Comparison of ENCODE assay signal across 11 cellular contexts in genomic region chr6:54847799-54848597, GRCh38. TPM values are rescaled to one million over a fixed set of nuclear protein-coding genes. Genes with fewer than 3 reads are reported as not detected.
DNase-seq lines count a peak whose midpoint lies in the region; ATAC-seq, FAIRE-seq and TF ChIP-seq lines count a peak whose summit lies in the region.
"Had no signal": no experiment of that assay in that cellular context is flagged by ENCODE, and none has a peak within 500 bp of the region (broad histone marks: within the 10 kb centered on the region; RNA-seq: fewer than 3 reads in every experiment).

No MANE protein-coding gene starts in this region.

- CTCF ChIA-PET in HCT116 (lab: Charles Lee), result no interaction called here

- H2AFZ ChIP-seq in HCT116 (ENCODE audit: low read depth, low read length, poor library complexity, severe bottlenecking), result no peak overlapping the region
- no peak overlapping the region for H2AFZ ChIP-seq in hepatocyte
- H2AFZ ChIP-seq in MM.1S (ENCODE audit: low read length), result no peak overlapping the region

- TF ChIP-seq RAD21 in HCT116 (IDR thresholded peaks at IDR 0.05; ENCODE audit: low read depth), result no peak

- intact Hi-C loops in HCT116 (cut with micrococcal nuclease), result loop anchor here (2.0 to 10.0 kb wide), 3 partner anchors 27 to 133 kb away; no protein-coding TSS in a partner anchor

- RAD21 ChIA-PET in HCT116 (lab: Charles Lee; ENCODE audit: low non-redundant PET in 1 of 2, low total read pairs in 2 of 2, uncharacterized antibody in 2 of 2, unreplicated experiment in 2 of 2), result no interaction called here

- no peak for TF ChIP-seq POLR2A in HCT116 (IDR thresholded peaks at IDR 0.05; ENCODE audit: borderline replicate concordance, extremely low read depth, insufficient read depth, insufficient read length)

- H3K27me3 ChIP-seq in HCT116 (ENCODE audit: insufficient read depth, low read length) (no peaks in the 10 kb centered on the region), hepatocyte (no peaks in the 10 kb centered on the region), small intestine (ENCODE audit: control insufficient read depth in 2 of 2, insufficient read depth in 2 of 2, low read length in 2 of 2) (peaks cover 0 to 6% of the 10 kb centered on the region in 2 donors), MM.1S (replicated peaks; ENCODE audit: insufficient read depth, low read length) (no peaks in the 10 kb centered on the region)

- H3K4me3 ChIP-seq in HCT116 (replicated peaks in 1 of 2; ENCODE audit: low read depth in 1 of 2, low read length in 2 of 2), result peak overlapping the region; percentile 77 to 89
- peak overlapping the region; percentile 72 for H3K4me3 ChIP-seq in hepatocyte
- H3K4me3 ChIP-seq in small intestine (ENCODE audit: low read depth in 1 of 2, low read length in 2 of 2), result peak overlapping the region; percentile 50 to 79
- no peak overlapping the region for H3K4me3 ChIP-seq in MM.1S (ENCODE audit: low read length)

- peaks cover 6 to 29% of the 10 kb centered on the region in 2 experiments; a peak in 3 of 4 replicates for H3K4me1 ChIP-seq in HCT116 (ENCODE audit: control insufficient read depth in 1 of 2, insufficient read depth in 2 of 2, low read length in 2 of 2)
- H3K4me1 ChIP-seq in hepatocyte (ENCODE audit: insufficient read depth), result no peaks in the 10 kb centered on the region
- no peaks in the 10 kb centered on the region for H3K4me1 ChIP-seq in small intestine (ENCODE audit: control insufficient read depth in 2 of 2, insufficient read depth in 1 of 2, low read depth in 1 of 2, low read length in 1 of 2)
- no peaks in the 10 kb centered on the region for H3K4me1 ChIP-seq in MM.1S (ENCODE audit: low read length)
- H3K4me1 ChIP-seq: left lung had no signal

- H4K20me1 ChIP-seq in HCT116 (ENCODE audit: insufficient read depth), result no peaks in the 10 kb centered on the region
- no peaks in the 10 kb centered on the region for H4K20me1 ChIP-seq in hepatocyte (ENCODE audit: insufficient read depth, poor library complexity, severe bottlenecking)
- H4K20me1 ChIP-seq in MM.1S (ENCODE audit: insufficient read depth, low read length), result no peaks in the 10 kb centered on the region

- TF ChIP-seq CTCF in HCT116 (IDR thresholded peaks at IDR 0.05 in 2 of 3, conservative IDR thresholded peaks at IDR 0.05 in 1 of 3; ENCODE audit: borderline replicate concordance in 1 of 3, insufficient read depth in 1 of 3, low read depth in 2 of 3, low read length in 2 of 3) (no peak), hepatocyte (IDR thresholded peaks at IDR 0.05; ENCODE audit: poor library complexity) (no peak), MM.1S (IDR thresholded peaks at IDR 0.05; ENCODE audit: low read length) (no peak)

- peaks cover 53% of the 10 kb centered on the region for H3K79me2 ChIP-seq in HCT116 (ENCODE audit: insufficient read depth, low read length)
- peaks cover 52% of the 10 kb centered on the region for H3K79me2 ChIP-seq in hepatocyte
- H3K79me2 ChIP-seq in MM.1S (ENCODE audit: low read length), result no peaks in the 10 kb centered on the region

- H3K9ac ChIP-seq in HCT116 (ENCODE audit: low read length), result peak overlapping the region; percentile 84
- no peak overlapping the region for H3K9ac ChIP-seq in MM.1S (ENCODE audit: low read length)

- BruUV-seq in HCT116 (replicated peaks; lab: Mats Ljungman, UMichigan), result no TSS peak

- no peaks in the 10 kb centered on the region for H3K9me3 ChIP-seq in HCT116 (ENCODE audit: control insufficient read depth in 1 of 2, insufficient read depth in 1 of 2, low read depth in 1 of 2, low read length in 2 of 2)
- no peaks in the 10 kb centered on the region for H3K9me3 ChIP-seq in hepatocyte (ENCODE audit: low read depth)
- no peaks in the 10 kb centered on the region for H3K9me3 ChIP-seq in small intestine (ENCODE audit: control insufficient read depth, low read depth)
- H3K9me3 ChIP-seq in MM.1S (replicated peaks; ENCODE audit: insufficient read depth, low read length), result no peaks in the 10 kb centered on the region
- H3K9me3 ChIP-seq: left lung had no signal

- no peaks in the 10 kb centered on the region for H3K9me2 ChIP-seq in HCT116 (ENCODE audit: insufficient read depth)
- H3K9me2 ChIP-seq in hepatocyte (replicated peaks; ENCODE audit: insufficient read depth), result no peaks in the 10 kb centered on the region
- H3K9me2 ChIP-seq in MM.1S (replicated peaks; ENCODE audit: insufficient read depth, low read length), result no peaks in the 10 kb centered on the region

- H3K4me2 ChIP-seq in HCT116 (ENCODE audit: low read length), result peak overlapping the region; percentile 98
- peak overlapping the region; percentile 81 for H3K4me2 ChIP-seq in hepatocyte
- no peak overlapping the region for H3K4me2 ChIP-seq in MM.1S (ENCODE audit: low read depth, low read length)

- H3K36me3 ChIP-seq in HCT116 (ENCODE audit: control insufficient read depth in 1 of 2, insufficient read depth in 2 of 2, low read length in 2 of 2), result 0 out of 4 replicates have a peak, but pooled peaks cover 0 to 3% of the 10 kb centered on the region in 2 experiments
- H3K36me3 ChIP-seq in hepatocyte (replicated peaks; ENCODE audit: insufficient read depth, low read depth), result no peaks in the 10 kb centered on the region
- no peaks in the 10 kb centered on the region for H3K36me3 ChIP-seq in small intestine (ENCODE audit: control insufficient read depth in 2 of 2, insufficient read depth in 2 of 2, low read length in 2 of 2)
- H3K36me3 ChIP-seq in MM.1S (replicated peaks; ENCODE audit: insufficient read depth, low read length), result no peaks in the 10 kb centered on the region
- H3K36me3 ChIP-seq: left lung had no signal

- DNase-seq in HCT116 (ENCODE audit: low read depth, low spot score) (peak; percentile 32), T1000 (lab: John Stamatoyannopoulos, UW) (peak; percentile 59), hepatocyte (ENCODE audit: low spot score) (peak; percentile 48), small intestine (no peak), NCI-H345 treated with DMSO at 0.1 percent for 48 hours (lab: John Stamatoyannopoulos, UW; ENCODE audit: unreplicated experiment) (no peak), MM.1S (no peak)
- DNase-seq: left lung; stimulated activated naive CD4-positive, alpha-beta T cell treated with Interleukin-2 at 50 U/mL for 16 hours had no signal

- 47% methylated on average over 9 of the region's 9 CpGs for WGBS in hepatocyte (ENCODE audit: low lambda C conversion rate, missing lambda C conversion rate)
- 11 to 57% (median 29%) methylated on average over 9 of the region's 9 CpGs for WGBS in small intestine, 3 donors

- FAIRE-seq in small intestine (lab: Jason Lieb, UNC), result no peak

- no peak for ATAC-seq in HCT116
- no peak for ATAC-seq in HG03571 (IDR thresholded peaks at IDR 0.05; ENCODE audit: unreplicated experiment)

- H3K27ac ChIP-seq in HCT116 (ENCODE audit: low read depth, low read length) (no peak overlapping the region; the same call in 1 of the 2 replicates), hepatocyte (peak overlapping the region; percentile 90), small intestine (ENCODE audit: low read depth in 1 of 2, low read length in 1 of 2) (peak overlapping the region; percentile 88 to 97), MM.1S (ENCODE audit: low read length) (no peak overlapping the region)
- H3K27ac ChIP-seq: left lung had no signal

- POLR2A ChIA-PET in HCT116 (lab: Charles Lee), result no interaction called here

- H3F3A ChIP-seq in MM.1S (ENCODE audit: insufficient read depth, low read length), result no peaks in the 10 kb centered on the region

TF ChIP-seq in HCT116, 20 proteins besides CTCF, POLR2A, EP300 and RAD21:
- no peak for TF ChIP-seq EGR1 (IDR thresholded peaks at IDR 0.05; ENCODE audit: low read depth)
- peak; percentile 10; the same call in 1 of the 2 replicates for TF ChIP-seq JUND (IDR thresholded peaks at IDR 0.05)
- peak; percentile 40; the same call in 1 of the 2 replicates for TF ChIP-seq POLR2AphosphoS5 (IDR thresholded peaks at IDR 0.05; ENCODE audit: low read depth, low read length)
- 0 out of 2 replicates have a peak, but pooled peaks have one; percentile 13 for TF ChIP-seq SIN3A (IDR thresholded peaks at IDR 0.05; ENCODE audit: low read depth)
- peak; percentile 57; the same call in 1 of the 2 replicates for TF ChIP-seq CEBPB (IDR thresholded peaks at IDR 0.05; ENCODE audit: low read depth)
- TF ChIP-seq ZBTB33 (IDR thresholded peaks at IDR 0.05; ENCODE audit: extremely low read depth, insufficient replicate concordance, low read length), result no peak

RNA-seq across cellular contexts. Expression of gene FAM83B, which starts 1.4 kb away (rescaled TPM):
- total RNA-seq in HCT116 (2021; ENCODE audit: unreplicated experiment), result 16.9 TPM
- 3.2 and 3.6 TPM in 2 replicates for polyA plus RNA-seq in HCT116 (2012)
- total RNA-seq in hepatocyte, result 29.1 and 29.2 TPM in 2 replicates
- 5.5 and 5.6 TPM in 2 replicates for polyA plus RNA-seq in hepatocyte
- polyA plus RNA-seq in small intestine, result 1 to 10 TPM; 4.6 to 6.0 (median 5.4) TPM
- total RNA-seq: activated T-helper 2 cell treated with anti-CD3 and anti-CD28 coated beads, Interferon-gamma antibody, Interleukin-2, Interleukin-4, amounts not matched to agents 10 μg/mL and 5 μg/mL and 100 μg/mL, durations not matched to agents 14 hours and 24 hours and 36 hours; dermis microvascular lymphatic vessel endothelial cell had no signal

Comparison
In these comparisons a context has a peak if more than half of its experiments do, and no peak if none do; other contexts are left out.
1. DNase-seq: peak in HCT116 (single experiment), T1000 (single experiment) and hepatocyte (single experiment); none in small intestine (single experiment), NCI-H345 treated with DMSO at 0.1 percent for 48 hours (single experiment) and MM.1S (single experiment).
2. H3K27ac ChIP-seq: peak in hepatocyte (single experiment) and small intestine (2 of 2); none in HCT116 (single experiment) and MM.1S (single experiment).